Comparison of ENCODE assay signal across 1 cellular context in the genomic region with DNA sequence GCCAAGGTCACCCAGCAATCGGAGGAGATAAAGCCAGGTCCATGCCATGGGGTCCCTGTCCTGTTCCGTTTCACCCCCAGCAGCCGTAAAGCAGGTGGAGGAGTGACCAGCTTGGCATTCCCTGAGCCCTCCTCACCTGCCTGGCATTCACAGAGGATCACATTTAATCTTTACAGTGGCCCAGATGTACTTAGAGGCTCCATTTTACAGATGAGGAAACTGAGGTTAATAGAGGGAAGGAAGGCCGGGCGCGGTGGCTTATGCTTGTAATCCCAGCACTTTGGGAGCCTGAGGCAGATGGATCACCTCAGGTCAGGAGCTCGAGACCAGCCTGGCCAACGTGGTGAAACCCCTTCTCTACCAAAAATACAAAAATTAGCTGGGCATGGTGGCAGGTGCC. TPM values are rescaled to one million over a fixed set of nuclear protein-coding genes. Genes with fewer than 3 reads are reported as not detected.
"Had no signal": no experiment of that assay in that cellular context is flagged by ENCODE, and none has a peak within 500 bp of the region (broad histone marks: within the 10 kb centered on the region; RNA-seq: fewer than 3 reads in every experiment).

No MANE protein-coding gene starts in this region.

RNA-seq across cellular contexts. Expression of a gene that starts 11.6 kb away (rescaled TPM):
- total RNA-seq: SK-MEL-5 had no signal
